ENCODE assay signal across 8 cellular contexts in the genomic region with DNA sequence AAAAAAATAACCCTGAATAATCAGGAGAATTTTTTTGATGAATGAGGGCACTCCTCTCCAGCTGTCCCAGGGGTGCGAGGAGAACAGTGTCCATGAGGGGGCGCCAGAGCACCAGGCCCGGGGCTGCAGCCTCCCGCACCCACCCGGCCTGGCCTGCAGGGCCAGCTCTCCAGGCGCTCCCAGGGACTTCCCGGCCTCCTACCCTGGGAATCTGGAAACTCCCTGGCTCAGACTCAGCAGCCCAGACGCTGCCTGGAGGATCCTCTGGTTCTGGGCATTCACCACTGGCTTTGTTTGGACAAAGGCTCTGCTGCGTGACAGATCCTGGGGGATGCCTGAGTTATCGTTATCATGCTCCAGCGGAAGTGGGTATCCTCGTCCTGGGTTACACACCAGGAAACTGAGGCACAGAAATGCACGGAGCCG. TPM values are rescaled to one million over a fixed set of nuclear protein-coding genes. Genes with fewer than 3 reads are reported as not detected.
A peak's percentile ranks its signal among the peaks of the same experiment; 100 is the strongest.
DNase-seq lines count a peak whose midpoint lies in the region; ATAC-seq, FAIRE-seq and TF ChIP-seq lines count a peak whose summit lies in the region.

No MANE protein-coding gene starts in this region.

- H3K4me3 ChIP-seq in cardiac fibroblast (replicated peaks in 1 of 2; ENCODE audit: low read depth in 2 of 2, low read length in 2 of 2) = no peak overlapping the region
- no peak overlapping the region for H3K4me3 ChIP-seq in keratinocyte (ENCODE audit: control insufficient read depth in 2 of 3, extremely low read depth in 1 of 3, insufficient read depth in 2 of 3, low read depth in 1 of 3, low read length in 3 of 3)

- peak; percentile 44 for TF ChIP-seq CTCF in GM10248 (IDR thresholded peaks at IDR 0.05; ENCODE audit: control extremely low read depth, extremely low read depth, low read depth, missing control alignments)
- peak; percentile 98 for TF ChIP-seq CTCF in cardiac fibroblast (IDR thresholded peaks at IDR 0.05; ENCODE audit: low read depth, low read length)
- peak; percentile 88 to 99 (median 94) for TF ChIP-seq CTCF in keratinocyte (optimal IDR thresholded peaks at IDR 0.05 in 1 of 3, IDR thresholded peaks at IDR 0.05 in 1 of 3, conservative IDR thresholded peaks at IDR 0.05 in 1 of 3; ENCODE audit: extremely low read depth in 1 of 3, insufficient read depth in 2 of 3, low read length in 3 of 3)

- no peak for ATAC-seq in GM21723 (IDR thresholded peaks at IDR 0.05; ENCODE audit: unreplicated experiment)
- ATAC-seq in GM19452 (IDR thresholded peaks at IDR 0.05; ENCODE audit: unreplicated experiment) = no peak

- H3K27ac ChIP-seq in keratinocyte (ENCODE audit: control insufficient read depth, insufficient read depth, low read length) = peak overlapping the region; percentile 64

- peak overlapping the region; percentile 44 for H3K9ac ChIP-seq in keratinocyte (ENCODE audit: control insufficient read depth, extremely low read depth, insufficient read depth, low read length)

- peaks cover 0 to 14% of the 10 kb centered on the region in 2 experiments for H3K36me3 ChIP-seq in keratinocyte (ENCODE audit: control insufficient read depth in 2 of 2, extremely low read depth in 1 of 2, insufficient read depth in 2 of 2, low read length in 2 of 2)

- H3K9me3 ChIP-seq in keratinocyte (ENCODE audit: control insufficient read depth, low read depth, low read length) = peaks cover 12% of the 10 kb centered on the region

- DNase-seq in GM10248 (ENCODE audit: extremely low spot score) (peak; percentile 73), NCI-H146 treated with DMSO at 0.1 percent for 48 hours (lab: John Stamatoyannopoulos, UW; ENCODE audit: unreplicated experiment) (peak; percentile 14), cardiac fibroblast (ENCODE audit: low read depth in 2 of 2) (peak; percentile 90 to 96), keratinocyte (ENCODE audit: low read depth, low spot score) (peak; percentile 40)
- DNase-seq in activated CD4-positive, CD25-positive, alpha-beta regulatory T cell treated with anti-CD3 and anti-CD28 coated beads, Interleukin-2, amount 50 U/mL, for 16 hours (ENCODE audit: low read depth, low spot score) = peak; percentile 39
- peak; percentile 28 to 53 for DNase-seq in stimulated activated CD4-positive, alpha-beta T cell treated with anti-CD3 and anti-CD28 coated beads, Interleukin-12 subunit alpha, Interleukin-12 subunit beta, amount 100 ng/mL, for 24 hours (ENCODE audit: low read depth in 2 of 2)

- no peaks in the 10 kb centered on the region for H3K79me2 ChIP-seq in keratinocyte (ENCODE audit: control insufficient read depth, insufficient read depth, low read length)

- H2AFZ ChIP-seq in keratinocyte (ENCODE audit: control insufficient read depth, low read length) = peak overlapping the region; percentile 47

- no peaks in the 10 kb centered on the region for H3K9me1 ChIP-seq in keratinocyte (ENCODE audit: control insufficient read depth, extremely low read depth, insufficient read depth, low read length)

- no peaks in the 10 kb centered on the region for H4K20me1 ChIP-seq in keratinocyte (ENCODE audit: control insufficient read depth, extremely low read depth, insufficient read depth, low read length)

- H3K4me2 ChIP-seq in keratinocyte (ENCODE audit: control insufficient read depth, extremely low read depth, insufficient read depth, low read depth, low read length) = no peak overlapping the region

- no peaks in the 10 kb centered on the region for H3K27me3 ChIP-seq in keratinocyte (ENCODE audit: control insufficient read depth, extremely low read depth, insufficient read depth, low read length)

- CTCF ChIA-PET in GM10248 (lab: Yijun Ruan, JAX) = interaction anchor here (0.6 to 4.0 kb wide), 13 partner anchors 11 to 190 kb away, joined by 3 to 22 read pairs (median 3); no protein-coding TSS in a partner anchor

- peak; percentile 63 for FAIRE-seq in keratinocyte (lab: Jason Lieb, UNC)

- dilution Hi-C loops in keratinocyte (cut with MboI; ENCODE audit: extremely low pct_ligation_motif_present, low sequenced_read_pairs) = no loop called here

- POLR2A ChIA-PET in GM10248 (lab: Yijun Ruan, JAX) = no interaction called here

- H3K4me1 ChIP-seq in keratinocyte (ENCODE audit: control insufficient read depth, extremely low read depth, insufficient read depth, low read length) = peaks cover 10% of the 10 kb centered on the region

RNA-seq across cellular contexts. Expression of gene MCM5, which starts 31.0 kb away (rescaled TPM):
- 10.6 to 31.1 TPM (median 24.4 TPM) in 3 replicates for polyA plus RNA-seq in keratinocyte
- polyA plus RNA-seq in keratinocyte (2011; ENCODE audit: low read depth) = 2.7 TPM
- polyA plus RNA-seq in keratinocyte (2011; cell fraction: cytosol; rRNA removed) = 6.5 and 9.5 TPM in 2 replicates
- polyA plus RNA-seq in keratinocyte (2011; cell fraction: nucleus; rRNA removed) = 10.3 and 13.1 TPM in 2 replicates
- 3.2 and 38.1 TPM in 2 replicates for polyA plus RNA-seq in keratinocyte (2012; ENCODE audit: low replicate concordance)
- 22.6 to 45.8 TPM (median 45.6 TPM) in 3 replicates for polyA minus RNA-seq in keratinocyte
- 17.8 TPM for polyA minus RNA-seq in keratinocyte (2011; cell fraction: cytosol; rRNA and poly(A)+ RNA removed)
- polyA minus RNA-seq in keratinocyte (2011; cell fraction: nucleus; rRNA and poly(A)+ RNA removed) = 14.0 and 14.7 TPM in 2 replicates

RNA-seq across cellular contexts. Expression of gene HMOX1, which starts 50.0 kb away (rescaled TPM):
- 1.5 to 4.5 TPM (median 2.5 TPM) in 3 replicates for polyA plus RNA-seq in keratinocyte
- 12.7 TPM for polyA plus RNA-seq in keratinocyte (2011; ENCODE audit: low read depth)
- polyA plus RNA-seq in keratinocyte (2011; cell fraction: cytosol; rRNA removed) = 2.9 and 3.4 TPM in 2 replicates
- polyA plus RNA-seq in keratinocyte (2011; cell fraction: nucleus; rRNA removed) = 4.1 and 4.6 TPM in 2 replicates
- polyA plus RNA-seq in keratinocyte (2012; ENCODE audit: low replicate concordance) = 4.4 and 98.2 TPM in 2 replicates
- 1.4 to 6.3 TPM (median 1.9 TPM) in 3 replicates for polyA minus RNA-seq in keratinocyte
- 2.3 TPM for polyA minus RNA-seq in keratinocyte (2011; cell fraction: cytosol; rRNA and poly(A)+ RNA removed)
- 2.9 and 5.5 TPM in 2 replicates for polyA minus RNA-seq in keratinocyte (2011; cell fraction: nucleus; rRNA and poly(A)+ RNA removed)

Comparison
In these comparisons a context has a peak if more than half of its experiments do, and no peak if none do; other contexts are left out.
1. DNase-seq: peak in every context shown above with its lines; median percentile 93 in cardiac fibroblast; 73 in GM10248; 40 in stimulated activated CD4-positive, alpha-beta T cell treated with anti-CD3 and anti-CD28 coated beads, Interleukin-12 subunit alpha, Interleukin-12 subunit beta, amount 100 ng/mL, for 24 hours; 40 in keratinocyte; 39 in activated CD4-positive, CD25-positive, alpha-beta regulatory T cell treated with anti-CD3 and anti-CD28 coated beads, Interleukin-2, amount 50 U/mL, for 16 hours; 14 in NCI-H146 treated with DMSO at 0.1 percent for 48 hours.
2. CTCF ChIP-seq: peak in every context shown above with its lines; median percentile 98 in cardiac fibroblast; 94 in keratinocyte; 44 in GM10248.